ENCODE assay signal across 8 cellular contexts in the genomic region with DNA sequence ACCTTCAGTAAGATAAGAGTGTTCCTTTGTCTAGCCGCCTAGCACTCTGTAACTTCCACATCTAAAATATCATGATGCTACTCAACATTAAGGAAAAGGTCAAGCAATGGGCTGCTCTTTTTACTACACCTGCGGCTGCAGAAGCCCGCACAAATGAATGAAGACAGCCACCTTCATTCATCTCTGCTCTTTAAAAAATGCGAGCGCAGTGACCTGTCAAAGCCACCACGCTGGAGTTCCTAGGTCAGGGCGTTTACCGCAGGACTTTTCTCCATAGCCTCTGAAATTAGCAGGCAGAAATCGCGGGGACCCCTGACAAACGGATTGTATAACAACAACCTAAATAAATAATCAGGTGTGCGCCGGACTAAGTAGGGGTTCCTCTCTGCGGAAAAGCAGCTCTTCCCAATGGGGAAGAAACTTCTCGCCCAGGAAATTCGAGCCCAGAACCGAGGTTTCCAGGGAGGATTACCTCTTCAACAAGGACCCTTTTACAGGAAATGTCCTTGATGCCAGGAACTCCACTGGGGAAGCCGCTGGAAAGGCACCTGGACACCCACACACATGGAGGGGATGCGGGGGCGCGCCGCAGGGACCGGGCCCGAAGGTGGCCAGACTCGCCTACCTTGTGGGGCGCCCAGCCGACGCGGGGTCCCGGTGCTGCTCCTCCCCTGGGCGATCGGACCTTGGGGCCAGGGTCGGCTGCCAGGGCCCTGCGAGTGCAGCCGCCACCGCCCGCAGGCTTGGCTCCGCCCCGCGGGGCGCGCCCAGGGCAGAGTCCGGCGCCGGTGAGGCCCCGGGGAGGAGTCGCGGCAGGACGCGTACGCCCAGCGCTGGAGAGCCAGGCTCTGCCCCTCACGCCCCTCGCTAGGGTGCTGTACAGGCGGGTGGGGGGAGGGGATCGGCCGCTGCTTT. TPM values are rescaled to one million over a fixed set of nuclear protein-coding genes. Genes with fewer than 3 reads are reported as not detected.
DNase-seq lines count a peak whose midpoint lies in the region; ATAC-seq and TF ChIP-seq lines count a peak whose summit lies in the region.

A gene with protein sequence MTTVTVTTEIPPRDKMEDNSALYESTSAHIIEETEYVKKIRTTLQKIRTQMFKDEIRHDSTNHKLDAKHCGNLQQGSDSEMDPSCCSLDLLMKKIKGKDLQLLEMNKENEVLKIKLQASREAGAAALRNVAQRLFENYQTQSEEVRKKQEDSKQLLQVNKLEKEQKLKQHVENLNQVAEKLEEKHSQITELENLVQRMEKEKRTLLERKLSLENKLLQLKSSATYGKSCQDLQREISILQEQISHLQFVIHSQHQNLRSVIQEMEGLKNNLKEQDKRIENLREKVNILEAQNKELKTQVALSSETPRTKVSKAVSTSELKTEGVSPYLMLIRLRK (minus strand): TSS at position 751 of the 915 bp plus-strand sequence. CDS start 16,670 bp downstream, outside the sequence.

- peak; percentile 81 for ATAC-seq in omental fat pad (ENCODE audit: low FRiP score)
- ATAC-seq in HG03097 (IDR thresholded peaks at IDR 0.05; ENCODE audit: low FRiP score, unreplicated experiment): no peak

- peak within 1 kb of the TSS; percentile 43 to 49 for H3K4me3 ChIP-seq in foreskin fibroblast (ENCODE audit: low read depth in 1 of 2, low read length in 2 of 2)

- DNase-seq in COLO668 (lab: John Stamatoyannopoulos, UW; ENCODE audit: unreplicated experiment) (peak; percentile 75), NCI-H510A (lab: John Stamatoyannopoulos, UW) (peak; percentile 12), foreskin fibroblast (peak; percentile 18 to 54), omental fat pad (ENCODE audit: low spot score) (no peak), T1000 (lab: John Stamatoyannopoulos, UW) (no peak), DMS114 treated with DMSO at 0.1 percent for 48 hours (lab: John Stamatoyannopoulos, UW; ENCODE audit: unreplicated experiment) (no peak), NCI-H128 (lab: John Stamatoyannopoulos, UW; ENCODE audit: unreplicated experiment) (no peak)

- no peak for TF ChIP-seq CTCF in foreskin fibroblast (IDR thresholded peaks at IDR 0.05; ENCODE audit: low read depth, low read length)
- TF ChIP-seq CTCF in omental fat pad (IDR thresholded peaks at IDR 0.05): no peak

RNA-seq across cellular contexts. Expression of the gene that starts here (rescaled TPM):
- 10 to 100 TPM in 1 of 4 donors, 1 to 10 TPM in 3; 3.4 to 44.8 (median 8.3) TPM for total RNA-seq in omental fat pad

Comparison
In these comparisons a context has a peak if more than half of its experiments do, and no peak if none do; other contexts are left out.
1. DNase-seq: peak in COLO668 (single experiment), NCI-H510A (single experiment) and foreskin fibroblast (2 of 2); none in omental fat pad (single experiment), T1000 (single experiment), DMS114 treated with DMSO at 0.1 percent for 48 hours (single experiment) and NCI-H128 (single experiment).